ENCODE assay signal across 8 cellular contexts in genomic region chr5:55903121-55903701, GRCh38. TPM values are rescaled to one million over a fixed set of nuclear protein-coding genes. Genes with fewer than 3 reads are reported as not detected.
DNase-seq lines count a peak whose midpoint lies in the region; ATAC-seq lines count a peak whose summit lies in the region.

No MANE protein-coding gene starts in this region.

- no peak overlapping the region for H2BK120ac ChIP-seq in mesenchymal stem cell (ENCODE audit: low read depth, low read length)

- H3K14ac ChIP-seq in mesenchymal stem cell (ENCODE audit: low read length in 2 of 2): no peak overlapping the region

- H3K4ac ChIP-seq in mesenchymal stem cell (ENCODE audit: low read depth in 1 of 2, low read length in 2 of 2): no peak overlapping the region

- CTCF ChIA-PET in CD8-positive, alpha-beta memory T cell (lab: Charles Lee): interaction anchor here (1.1 kb wide), 1 partner anchor 10 kb away, joined by 3 read pairs; no protein-coding TSS in a partner anchor

- H3K27ac ChIP-seq in CD8-positive, alpha-beta memory T cell (ENCODE audit: low read depth, low read length): no peak overlapping the region
- H3K27ac ChIP-seq in mesenchymal stem cell (ENCODE audit: low read length, poor library complexity, severe bottlenecking): no peak overlapping the region

- ATAC-seq in GM21447 (IDR thresholded peaks at IDR 0.05; ENCODE audit: unreplicated experiment): peak; percentile 91

- POLR2A ChIA-PET in CD8-positive, alpha-beta memory T cell (lab: Charles Lee): no interaction called here

- no peak overlapping the region for H2BK5ac ChIP-seq in mesenchymal stem cell (ENCODE audit: low read depth, low read length, poor library complexity, severe bottlenecking)

- H3K27ac Mint-ChIP-seq in CD8-positive, alpha-beta memory T cell: peak overlapping the region in 3 of 8 donors; percentile 34 to 85 (median 63)

- no peak overlapping the region for H3K18ac ChIP-seq in mesenchymal stem cell (ENCODE audit: low read depth in 1 of 2, low read length in 2 of 2)

- H3K4me1 ChIP-seq in CD8-positive, alpha-beta memory T cell (ENCODE audit: insufficient read depth, low read length): peaks cover 13% of the 10 kb centered on the region
- peaks cover 9% of the 10 kb centered on the region for H3K4me1 ChIP-seq in mesenchymal stem cell (ENCODE audit: control insufficient read depth, insufficient read depth, low read depth, low read length)

- no peak overlapping the region for H3K23ac ChIP-seq in mesenchymal stem cell (ENCODE audit: low read length in 2 of 2)

- H2AFZ ChIP-seq in mesenchymal stem cell (ENCODE audit: low read depth, low read length): no peak overlapping the region

- peaks cover 3 to 17% of the 10 kb centered on the region in 2 donors for H3K27me3 Mint-ChIP-seq in CD8-positive, alpha-beta memory T cell

- no peaks in the 10 kb centered on the region for H3K27me3 ChIP-seq in CD8-positive, alpha-beta memory T cell (ENCODE audit: insufficient read depth, low read length, poor library complexity, severe bottlenecking)
- H3K27me3 ChIP-seq in mesenchymal stem cell (ENCODE audit: control insufficient read depth in 1 of 2, insufficient read depth in 1 of 2, low read length in 2 of 2): no peaks in the 10 kb centered on the region

- peaks cover 24 to 39% (median 31%) of the 10 kb centered on the region in 3 donors for H3K4me1 Mint-ChIP-seq in CD8-positive, alpha-beta memory T cell

- H3K9ac ChIP-seq in mesenchymal stem cell (ENCODE audit: low read length): no peak overlapping the region

- no peak overlapping the region for H3K4me2 ChIP-seq in mesenchymal stem cell (ENCODE audit: low read length, poor library complexity, severe bottlenecking)

- no peak overlapping the region for H4K8ac ChIP-seq in mesenchymal stem cell (ENCODE audit: low read length)

- no peaks in the 10 kb centered on the region for H3K36me3 Mint-ChIP-seq in CD8-positive, alpha-beta memory T cell

- no peak overlapping the region for H3K4me3 ChIP-seq in CD8-positive, alpha-beta memory T cell (ENCODE audit: low read length)
- H3K4me3 ChIP-seq in mesenchymal stem cell (ENCODE audit: insufficient read depth in 1 of 2, low read depth in 1 of 2, low read length in 2 of 2): no peak overlapping the region

- H2BK12ac ChIP-seq in mesenchymal stem cell (ENCODE audit: low read length in 2 of 2): no peak overlapping the region

- peak; percentile 6 to 65 (median 51) for DNase-seq in CD8-positive, alpha-beta memory T cell
- DNase-seq in LoVo (ENCODE audit: low spot score) (peak; percentile 9), activated T-cell treated with anti-CD3 and anti-CD28 coated beads for 24 hours (ENCODE audit: low read depth) (peak; percentile 55), mesenchymal stem cell (peak; percentile 69), COR-L47 (lab: John Stamatoyannopoulos, UW) (no peak), putamen (ENCODE audit: low spot score) (no peak), HuH-7.5 (ENCODE audit: low spot score) (no peak)

- H2BK15ac ChIP-seq in mesenchymal stem cell (ENCODE audit: low read depth, poor library complexity, severe bottlenecking): no peak overlapping the region

- H4K91ac ChIP-seq in mesenchymal stem cell (ENCODE audit: low read length): no peak overlapping the region

- peak overlapping the region in 6 of 7 donors; percentile 33 to 68 (median 57) for H3K4me3 Mint-ChIP-seq in CD8-positive, alpha-beta memory T cell

- H3K79me1 ChIP-seq in mesenchymal stem cell (replicated peaks; ENCODE audit: low read length, poor library complexity, severe bottlenecking): no peaks in the 10 kb centered on the region

- no peak overlapping the region for H2AK5ac ChIP-seq in mesenchymal stem cell (ENCODE audit: low read length, severe bottlenecking)

- WGBS in mesenchymal stem cell: 69% methylated on average over 17 of the region's 19 CpGs

- no peaks in the 10 kb centered on the region for H3K9me3 ChIP-seq in CD8-positive, alpha-beta memory T cell (ENCODE audit: low read length)
- no peaks in the 10 kb centered on the region for H3K9me3 ChIP-seq in mesenchymal stem cell (ENCODE audit: control insufficient read depth, low read length)

- H3K9me3 Mint-ChIP-seq in CD8-positive, alpha-beta memory T cell: no peaks in the 10 kb centered on the region

- H3K36me3 ChIP-seq in CD8-positive, alpha-beta memory T cell (ENCODE audit: insufficient read depth, low read length): no peaks in the 10 kb centered on the region
- no peaks in the 10 kb centered on the region for H3K36me3 ChIP-seq in mesenchymal stem cell (ENCODE audit: control insufficient read depth in 1 of 2, insufficient read depth in 2 of 2, low read depth in 1 of 2, low read length in 2 of 2)

RNA-seq across cellular contexts. Expression of gene IL31RA, which starts 52.1 kb away (rescaled TPM):
- not detected for total RNA-seq in CD8-positive, alpha-beta memory T cell
- not detected for polyA plus RNA-seq in CD8-positive, alpha-beta memory T cell
- polyA plus RNA-seq in mesenchymal stem cell (2013, experiment 1 of 2): 16.3 TPM
- polyA plus RNA-seq in mesenchymal stem cell (2013, experiment 2 of 2): 16.9 TPM

Comparison
In these comparisons a context has a peak if more than half of its experiments do, and no peak if none do; other contexts are left out.
1. DNase-seq: peak in CD8-positive, alpha-beta memory T cell (5 of 5), LoVo (single experiment), activated T-cell treated with anti-CD3 and anti-CD28 coated beads for 24 hours (single experiment) and mesenchymal stem cell (single experiment); none in COR-L47 (single experiment), putamen (single experiment) and HuH-7.5 (single experiment).